13 cellular contexts compared by ENCODE assay signal in genomic region chr10:75972494-75973276, GRCh38.
DNase-seq lines count a peak whose midpoint lies in the region; ATAC-seq and TF ChIP-seq lines count a peak whose summit lies in the region.
"Had no signal": no experiment of that assay in that cellular context is flagged by ENCODE, and none has a peak within 500 bp of the region (broad histone marks: within the 10 kb centered on the region; RNA-seq: fewer than 3 reads in every experiment).

No MANE protein-coding gene starts in this region.

- CTCF ChIA-PET in SK-N-SH (lab: Yijun Ruan, JAX), result no interaction called here
- CTCF ChIA-PET in CD8-positive, alpha-beta memory T cell (lab: Charles Lee), result no interaction called here

- TF ChIP-seq CTCF in SK-N-SH (IDR thresholded peaks at IDR 0.05), result no peak
- no peak for TF ChIP-seq CTCF in right atrium auricular region (IDR thresholded peaks at IDR 0.05)
- no peak for TF ChIP-seq CTCF in uterus (IDR thresholded peaks at IDR 0.05)

- no peak for TF ChIP-seq POLR2A in uterus (IDR thresholded peaks at IDR 0.05)
- no peak for TF ChIP-seq POLR2A in GM18505 (IDR thresholded peaks at IDR 0.05; ENCODE audit: borderline replicate concordance, extremely low read depth, insufficient read depth, insufficient read length)

- H3K4me1 ChIP-seq in SK-N-SH (ENCODE audit: control insufficient read depth in 1 of 2, insufficient read depth in 2 of 2, low read depth in 1 of 2, low read length in 1 of 2) (peaks cover 0 to 3% of the 10 kb centered on the region in 2 experiments; a peak in 1 of 4 replicates), right atrium auricular region (peaks cover 0 to 13% of the 10 kb centered on the region in 2 donors), uterus (peaks cover 0 to 7% of the 10 kb centered on the region in 2 donors)
- H3K4me1 ChIP-seq in CD8-positive, alpha-beta memory T cell (ENCODE audit: insufficient read depth, low read length), result no peaks in the 10 kb centered on the region

- ATAC-seq in SK-N-SH treated with all-trans-retinoic acid at 6 μM for 48 hours (no peak), GM18505 (IDR thresholded peaks at IDR 0.05; ENCODE audit: unreplicated experiment) (no peak), HG03097 (IDR thresholded peaks at IDR 0.05; ENCODE audit: low FRiP score, unreplicated experiment) (no peak)
- ATAC-seq: activated T-cell treated with anti-CD3 and anti-CD28 coated beads, Interleukin-2, amount 50 U/mL, for 4 hours; T-cell had no signal

- H3K27ac ChIP-seq in SK-N-SH (ENCODE audit: low read depth in 2 of 2, low read length in 1 of 2) (no peak overlapping the region), right atrium auricular region (peak overlapping the region; percentile 19 to 68), uterus (peak overlapping the region; percentile 62 to 69)
- no peak overlapping the region for H3K27ac ChIP-seq in CD8-positive, alpha-beta memory T cell (ENCODE audit: low read depth, low read length)

- no peaks in the 10 kb centered on the region for H3F3A ChIP-seq in SK-N-SH (replicated peaks; ENCODE audit: insufficient read depth)

- TF ChIP-seq RAD21 in SK-N-SH (IDR thresholded peaks at IDR 0.05; ENCODE audit: low read length), result no peak

- H3K36me3 ChIP-seq in SK-N-SH (replicated peaks in 1 of 2; ENCODE audit: control insufficient read depth in 1 of 2, insufficient read depth in 2 of 2, low read length in 1 of 2), result no peaks in the 10 kb centered on the region
- no peaks in the 10 kb centered on the region for H3K36me3 ChIP-seq in right atrium auricular region
- no peaks in the 10 kb centered on the region for H3K36me3 ChIP-seq in uterus
- H3K36me3 ChIP-seq in CD8-positive, alpha-beta memory T cell (ENCODE audit: insufficient read depth, low read length), result no peaks in the 10 kb centered on the region

- H3K9ac ChIP-seq in SK-N-SH, result no peak overlapping the region

- H4K20me1 ChIP-seq in SK-N-SH (ENCODE audit: insufficient read depth), result no peaks in the 10 kb centered on the region

- peaks cover 0 to 4% (median 0%) of the 10 kb centered on the region in 5 donors for H3K9me3 Mint-ChIP-seq in CD8-positive, alpha-beta memory T cell
- H3K9me3 Mint-ChIP-seq: activated T-cell treated with anti-CD3 and anti-CD28 coated beads, Interleukin-2, amount 50 U/mL, for 4 hours; memory B cell had no signal

- TF ChIP-seq EP300 in SK-N-SH (IDR thresholded peaks at IDR 0.05; ENCODE audit: borderline replicate concordance in 1 of 2, low read depth in 1 of 2, low read length in 1 of 2), result no peak

- no peaks in the 10 kb centered on the region for H3K27me3 ChIP-seq in SK-N-SH (ENCODE audit: insufficient read depth)
- H3K27me3 ChIP-seq in right atrium auricular region, result no peaks in the 10 kb centered on the region
- no peaks in the 10 kb centered on the region for H3K27me3 ChIP-seq in uterus
- H3K27me3 ChIP-seq in CD8-positive, alpha-beta memory T cell (ENCODE audit: insufficient read depth, low read length, poor library complexity, severe bottlenecking), result no peaks in the 10 kb centered on the region

- no peaks in the 10 kb centered on the region for H3K79me2 ChIP-seq in SK-N-SH (ENCODE audit: insufficient read depth)

- POLR2A ChIA-PET in SK-N-SH (lab: Yijun Ruan, JAX), result interaction anchor here (1.3 kb wide), 1 partner anchor 571 kb away, joined by 5 read pairs; the partner anchor contains the start of gene ZNF503
- POLR2A ChIA-PET in CD8-positive, alpha-beta memory T cell (lab: Charles Lee), result no interaction called here

- no peaks in the 10 kb centered on the region for H3K4me1 Mint-ChIP-seq in CD8-positive, alpha-beta memory T cell
- H3K4me1 Mint-ChIP-seq: memory B cell, T-cell had no signal

- H3K9me2 ChIP-seq in SK-N-SH, result no peaks in the 10 kb centered on the region

- H3K36me3 Mint-ChIP-seq in CD8-positive, alpha-beta memory T cell, result no peaks in the 10 kb centered on the region
- H3K36me3 Mint-ChIP-seq: memory B cell, T-cell had no signal

- intact Hi-C loops in uterus (cut with DNase I; ENCODE audit: low total_unique reads), result no loop called here

- H3K27ac Mint-ChIP-seq in CD8-positive, alpha-beta memory T cell, result no peak overlapping the region
- H3K27ac Mint-ChIP-seq: memory B cell, T-cell had no signal

- no peaks in the 10 kb centered on the region for H3K9me3 ChIP-seq in SK-N-SH
- no peaks in the 10 kb centered on the region for H3K9me3 ChIP-seq in right atrium auricular region
- no peaks in the 10 kb centered on the region for H3K9me3 ChIP-seq in uterus
- no peaks in the 10 kb centered on the region for H3K9me3 ChIP-seq in CD8-positive, alpha-beta memory T cell (ENCODE audit: low read length)

- no peak overlapping the region for H3K4me2 ChIP-seq in SK-N-SH

- no peak overlapping the region for H3K4me3 Mint-ChIP-seq in CD8-positive, alpha-beta memory T cell
- H3K4me3 Mint-ChIP-seq: activated T-cell treated with anti-CD3 and anti-CD28 coated beads, Interleukin-2, amount 50 U/mL, for 4 hours; memory B cell; T-cell had no signal

- 78% methylated on average over 6 of the region's 6 CpGs for WGBS in SK-N-SH (ENCODE audit: low lambda C conversion rate)

- peak; percentile 19 for DNase-seq in SK-N-SH
- DNase-seq in amniotic epithelial cell (ENCODE audit: low read depth), result peak; percentile 89
- peak; percentile 61 for DNase-seq in right atrium auricular region (ENCODE audit: low spot score)
- DNase-seq in uterus, result peak; percentile 22 to 72
- no peak for DNase-seq in CD8-positive, alpha-beta memory T cell
- DNase-seq: activated T-cell treated with anti-CD3 and anti-CD28 coated beads, Interleukin-2, amount 50 U/mL, for 4 hours; effector memory CD4-positive, alpha-beta T cell; NCI-H1930; T-cell had no signal

- H3K4me3 ChIP-seq in SK-N-SH (ENCODE audit: low read depth in 2 of 2, low read length in 1 of 2) (no peak overlapping the region), right atrium auricular region (no peak overlapping the region), uterus (no peak overlapping the region)
- no peak overlapping the region for H3K4me3 ChIP-seq in CD8-positive, alpha-beta memory T cell (ENCODE audit: low read length)

- no peak overlapping the region for H2AFZ ChIP-seq in SK-N-SH (ENCODE audit: low read depth)

- H3K27me3 Mint-ChIP-seq in CD8-positive, alpha-beta memory T cell, result peaks cover 0 to 1% of the 10 kb centered on the region in 2 donors

TF ChIP-seq in SK-N-SH, 30 proteins besides CTCF, POLR2A, EP300 and RAD21 (continues in another document):
- TF ChIP-seq TCF12 (IDR thresholded peaks at IDR 0.05), result no peak
- TF ChIP-seq SIN3A (IDR thresholded peaks at IDR 0.05; ENCODE audit: borderline replicate concordance, low read depth, low read length), result no peak
- TF ChIP-seq FOSL2 (IDR thresholded peaks at IDR 0.05; ENCODE audit: borderline replicate concordance, low read depth), result no peak
- TF ChIP-seq MXI1 (IDR thresholded peaks at IDR 0.05; ENCODE audit: low read depth, low read length), result no peak
- TF ChIP-seq GABPA (IDR thresholded peaks at IDR 0.05; ENCODE audit: low read depth), result no peak
- TF ChIP-seq RXRA (IDR thresholded peaks at IDR 0.05; ENCODE audit: borderline replicate concordance, low read depth), result no peak
- no peak for TF ChIP-seq USF2 (IDR thresholded peaks at IDR 0.05; ENCODE audit: borderline replicate concordance, low read depth, low read length)
- no peak for TF ChIP-seq NRF1 (IDR thresholded peaks at IDR 0.05; ENCODE audit: low read depth, low read length)
- no peak for TF ChIP-seq FOXJ3 (CRISPR knock-in tag; IDR thresholded peaks at IDR 0.05)
- no peak for TF ChIP-seq ELF1 (IDR thresholded peaks at IDR 0.05)
- TF ChIP-seq MAX (IDR thresholded peaks at IDR 0.05; ENCODE audit: low read depth), result no peak
- TF ChIP-seq MEF2A (IDR thresholded peaks at IDR 0.05; ENCODE audit: borderline replicate concordance, low read depth), result no peak
- no peak for TF ChIP-seq FOXM1 (IDR thresholded peaks at IDR 0.05; ENCODE audit: low read depth)

TF ChIP-seq in SK-N-SH treated with all-trans-retinoic acid at 6 μM for 48 hours, 23 proteins besides CTCF, POLR2A, EP300 and RAD21:
- TF ChIP-seq BACH2 (CRISPR knock-in tag; IDR thresholded peaks at IDR 0.05; ENCODE audit: borderline replicate concordance), result no peak
- TF ChIP-seq CSDC2 (CRISPR knock-in tag; IDR thresholded peaks at IDR 0.05), result no peak
- no peak for TF ChIP-seq ESRRG (CRISPR knock-in tag; IDR thresholded peaks at IDR 0.05)
- TF ChIP-seq CSRNP3 (CRISPR knock-in tag; IDR thresholded peaks at IDR 0.05), result no peak
- TF ChIP-seq ZC3H10 (CRISPR knock-in tag; IDR thresholded peaks at IDR 0.05), result no peak
- no peak for TF ChIP-seq ARNTL (CRISPR knock-in tag; IDR thresholded peaks at IDR 0.05; ENCODE audit: borderline replicate concordance, low read depth)
- no peak for TF ChIP-seq ZNF70 (CRISPR knock-in tag; IDR thresholded peaks at IDR 0.05)
- no peak for TF ChIP-seq SNAI2 (CRISPR knock-in tag; IDR thresholded peaks at IDR 0.05)
- no peak for TF ChIP-seq PPARA (CRISPR knock-in tag; IDR thresholded peaks at IDR 0.05; ENCODE audit: borderline replicate concordance)
- no peak for TF ChIP-seq CREB5 (CRISPR knock-in tag; IDR thresholded peaks at IDR 0.05; ENCODE audit: low read depth)
- no peak for TF ChIP-seq ZFP30 (CRISPR knock-in tag; IDR thresholded peaks at IDR 0.05)
- TF ChIP-seq ISL1 (CRISPR knock-in tag; IDR thresholded peaks at IDR 0.05), result no peak

Comparison
In these comparisons a context has a peak if more than half of its experiments do, and no peak if none do; other contexts are left out.
1. DNase-seq: peak in SK-N-SH (single experiment), amniotic epithelial cell (single experiment), right atrium auricular region (single experiment) and uterus (2 of 2); none in CD8-positive, alpha-beta memory T cell (0 of 5).
2. H3K27ac ChIP-seq: peak in right atrium auricular region (2 of 2) and uterus (2 of 2); none in SK-N-SH (0 of 2) and CD8-positive, alpha-beta memory T cell (single experiment).